In genomic region chr1:23276531-23276930, GRCh38 we compare ENCODE assay signal across 31 cellular contexts. TPM values are rescaled to one million over a fixed set of nuclear protein-coding genes. Genes with fewer than 3 reads are reported as not detected.
"Had no signal": no experiment of that assay in that cellular context is flagged by ENCODE, and none has a peak within 500 bp of the region (broad histone marks: within the 10 kb centered on the region; RNA-seq: fewer than 3 reads in every experiment).

No MANE protein-coding gene starts in this region.

- H3K36me3 ChIP-seq: breast epithelium had no signal

- H3K4me3 ChIP-seq: adrenal gland, body of pancreas, breast epithelium, Peyer's patch had no signal

- H3K27ac Mint-ChIP-seq: activated CD4-positive, alpha-beta T cell treated with anti-CD3 and anti-CD28 coated beads for 36 hours; activated CD4-positive, alpha-beta T cell treated with anti-CD3 and anti-CD28 coated beads, Interleukin-2, amount 10 ng/mL, durations not matched to agents 7 days and 5 days; activated CD8-positive, alpha-beta T cell treated with anti-CD3 and anti-CD28 coated beads, Interleukin-2, amount 10 ng/mL, durations not matched to agents 7 days and 5 days; activated naive CD4-positive, alpha-beta T cell treated with anti-CD3 and anti-CD28 coated beads for 36 hours; activated naive CD4-positive, alpha-beta T cell treated with anti-CD3 and anti-CD28 coated beads, Interleukin-2, amount 50 U/mL, for 72 hours; activated T-cell treated with anti-CD3 and anti-CD28 coated beads, Interleukin-2, amount 50 U/mL, for 24 hours; WTC11 had no signal

- H3K27ac ChIP-seq: adrenal gland, body of pancreas, breast epithelium, Peyer's patch had no signal

- H3K9me3 ChIP-seq: adrenal gland, body of pancreas, breast epithelium, Peyer's patch had no signal

- H3K27me3 ChIP-seq: adrenal gland, body of pancreas, breast epithelium, Peyer's patch had no signal

- FAIRE-seq: astrocyte had no signal

- H3K36me3 Mint-ChIP-seq: activated naive CD4-positive, alpha-beta T cell treated with anti-CD3 and anti-CD28 coated beads, Interleukin-2, amount 50 U/mL, for 72 hours had no signal

- ATAC-seq: activated CD4-positive, alpha-beta T cell treated with anti-CD3 and anti-CD28 coated beads for 36 hours; activated CD4-positive, CD25-positive, alpha-beta regulatory T cell treated with anti-CD3 and anti-CD28 coated beads, Interleukin-2, amount 50 U/mL, for 24 hours; activated CD8-positive, alpha-beta T cell treated with anti-CD3 and anti-CD28 coated beads, Interleukin-2, amount 10 ng/mL, durations not matched to agents 7 days and 5 days; activated naive CD4-positive, alpha-beta T cell treated with anti-CD3 and anti-CD28 coated beads, Interleukin-2, amount 50 U/mL, for 72 hours; body of pancreas; Right ventricle myocardium inferior; WTC11 had no signal

- H3K4me3 Mint-ChIP-seq: activated CD4-positive, alpha-beta T cell treated with anti-CD3 and anti-CD28 coated beads for 36 hours; activated CD4-positive, alpha-beta T cell treated with anti-CD3 and anti-CD28 coated beads, Interleukin-2, amount 10 ng/mL, durations not matched to agents 7 days and 5 days; activated CD8-positive, alpha-beta T cell treated with anti-CD3 and anti-CD28 coated beads, Interleukin-2, amount 10 ng/mL, durations not matched to agents 7 days and 5 days; activated naive CD4-positive, alpha-beta T cell treated with anti-CD3 and anti-CD28 coated beads for 36 hours; activated T-cell treated with anti-CD3 and anti-CD28 coated beads, Interleukin-2, amount 50 U/mL, for 24 hours; WTC11 had no signal

- H3K4me1 Mint-ChIP-seq: activated CD4-positive, alpha-beta T cell treated with anti-CD3 and anti-CD28 coated beads for 36 hours; activated CD4-positive, alpha-beta T cell treated with anti-CD3 and anti-CD28 coated beads, Interleukin-2, amount 10 ng/mL, durations not matched to agents 7 days and 5 days; WTC11 had no signal

- H3K9me3 Mint-ChIP-seq: activated CD4-positive, alpha-beta T cell treated with anti-CD3 and anti-CD28 coated beads, Interleukin-2, amount 10 ng/mL, durations not matched to agents 7 days and 5 days; activated naive CD4-positive, alpha-beta T cell treated with anti-CD3 and anti-CD28 coated beads for 36 hours; activated naive CD4-positive, alpha-beta T cell treated with anti-CD3 and anti-CD28 coated beads, Interleukin-2, amount 50 U/mL, for 72 hours; activated T-cell treated with anti-CD3 and anti-CD28 coated beads, Interleukin-2, amount 50 U/mL, for 24 hours; WTC11 had no signal

- DNase-seq: activated CD4-positive, alpha-beta T cell treated with anti-CD3 and anti-CD28 coated beads for 36 hours; activated CD4-positive, alpha-beta T cell treated with anti-CD3 and anti-CD28 coated beads, Interleukin-2, amount 10 ng/mL, durations not matched to agents 7 days and 5 days; activated CD4-positive, alpha-beta T cell treated with anti-CD3 and anti-CD28 coated beads, Interleukin-2, amount 50 U/mL, for 48 hours; activated CD8-positive, alpha-beta T cell treated with anti-CD3 and anti-CD28 coated beads, Interleukin-2, amount 10 ng/mL, durations not matched to agents 7 days and 5 days; activated gamma-delta T cell treated with Interleukin-2 at 50 U/mL for 16 hours; activated naive CD4-positive, alpha-beta T cell treated with anti-CD3 and anti-CD28 coated beads for 36 hours; activated T-cell treated with anti-CD3 and anti-CD28 coated beads, Interleukin-2, amount 50 U/mL, for 24 hours; adrenal gland; body of pancreas; NCI-H1092 treated with DMSO at 0.1 percent for 48 hours; NCI-H1417; NCI-H146; NCI-H187; NCI-H2029 treated with DMSO at 0.1 percent for 48 hours; NCI-H2107; NCI-H2171 treated with DMSO at 0.1 percent for 48 hours; NCI-H345; NCI-H524 treated with DMSO at 0.1 percent for 48 hours; Peyer's patch; RPMI8226; SIG-M5; T1000 had no signal

- H3K4me1 ChIP-seq: breast epithelium, Peyer's patch had no signal

RNA-seq across cellular contexts. Expression of gene HTR1D, which starts 59.2 kb away (rescaled TPM):
- total RNA-seq: activated CD4-positive, alpha-beta T cell treated with anti-CD3 and anti-CD28 coated beads for 36 hours; activated CD4-positive, alpha-beta T cell treated with anti-CD3 and anti-CD28 coated beads, Interleukin-2, amount 10 ng/mL, durations not matched to agents 7 days and 5 days; activated CD8-positive, alpha-beta T cell treated with anti-CD3 and anti-CD28 coated beads, Interleukin-2, amount 10 ng/mL, durations not matched to agents 7 days and 5 days; activated naive CD4-positive, alpha-beta T cell treated with anti-CD3 and anti-CD28 coated beads for 36 hours; activated naive CD4-positive, alpha-beta T cell treated with anti-CD3 and anti-CD28 coated beads, Interleukin-2, amount 50 U/mL, for 72 hours; adrenal gland; body of pancreas; breast epithelium; cardiac septum; T-helper 1 cell treated with Interleukin-12 subunit alpha and Interleukin-12 subunit beta and Interleukin-4 antibody, amounts not matched to agents 30 ng/mL and 1 ng/mL, for 36 hours; T-helper 2 cell treated with Interferon-gamma antibody and Interleukin-4, amounts not matched to agents 100 ng/mL and 5 ng/mL, for 36 hours had no signal
